ENCODE assay signal across 16 cellular contexts in the genomic region with DNA sequence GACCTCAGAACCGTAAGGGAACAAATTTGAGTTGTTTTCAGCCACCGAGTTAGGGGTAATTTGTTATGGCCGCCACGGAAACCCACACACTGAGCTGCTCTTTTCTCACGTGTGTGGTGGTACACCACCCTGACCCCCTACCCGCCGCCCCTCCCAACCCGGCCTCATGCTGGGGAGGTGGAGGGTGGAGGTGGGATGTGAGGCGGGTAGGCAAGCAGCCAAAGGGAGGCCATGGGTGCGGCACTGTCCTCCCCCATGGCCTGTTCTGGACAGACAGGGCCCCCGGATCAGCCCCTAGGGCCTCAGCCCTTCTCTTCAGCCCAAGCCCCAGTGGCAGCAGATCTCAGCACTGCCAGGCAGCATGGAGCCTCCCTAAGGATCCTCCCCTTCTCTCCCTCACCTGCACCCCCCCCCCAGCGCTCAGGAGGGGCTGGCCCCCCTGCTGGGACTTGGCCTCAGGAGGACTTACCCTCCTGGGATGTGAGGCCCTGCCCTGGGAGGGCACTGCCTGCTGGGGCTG. TPM values are rescaled to one million over a fixed set of nuclear protein-coding genes. Genes with fewer than 3 reads are reported as not detected.
DNase-seq lines count a peak whose midpoint lies in the region; ATAC-seq and TF ChIP-seq lines count a peak whose summit lies in the region.
"Had no signal": no experiment of that assay in that cellular context is flagged by ENCODE, and none has a peak within 500 bp of the region (broad histone marks: within the 10 kb centered on the region; RNA-seq: fewer than 3 reads in every experiment).

No MANE protein-coding gene starts in this region.

- intact Hi-C loops in aorta (cut with DNase I) = no loop called here
- intact Hi-C loops in gastrocnemius medialis (cut with DNase I; ENCODE audit: low total_unique reads) = no loop called here
- intact Hi-C loops in activated CD4-positive, alpha-beta T cell treated with anti-CD3 and anti-CD28 coated beads, Interleukin-2, amount 10 ng/mL, durations not matched to agents 24 days and 14 days (cut with micrococcal nuclease) = no loop called here

- 91 to 93% methylated on average over 11 to 12 of the region's 12 CpGs for WGBS in aorta, 2 donors

- H3K27ac ChIP-seq in aorta (ENCODE audit: low read depth in 1 of 2, low read length in 2 of 2) = no peak overlapping the region
- no peak overlapping the region for H3K27ac ChIP-seq in gastrocnemius medialis
- H3K27ac ChIP-seq: WERI-Rb-1 had no signal

- POLR2A ChIA-PET in activated naive CD8-positive, alpha-beta T cell treated with anti-CD3 and anti-CD28 coated beads, Interleukin-2, amount 10 ng/mL, durations not matched to agents 7 days and 5 days (lab: Charles Lee) = interaction anchor here (1.2 kb wide), 1 partner anchor 9 kb away, joined by 3 read pairs; no protein-coding TSS in a partner anchor
- POLR2A ChIA-PET in naive thymus-derived CD8-positive, alpha-beta T cell (lab: Charles Lee) = interaction anchor here (0.6 to 2.8 kb wide), 5 partner anchors 10 to 22 kb away, joined by 3 to 10 read pairs (median 4); no protein-coding TSS in a partner anchor

- H3K27me3 ChIP-seq in aorta (ENCODE audit: control insufficient read depth in 1 of 2, insufficient read depth in 2 of 2, low read length in 1 of 2) (no peaks in the 10 kb centered on the region), gastrocnemius medialis (peaks cover 0 to 2% (median under 1%) of the 10 kb centered on the region in 3 donors)

- H3K4me1 ChIP-seq in aorta (ENCODE audit: control insufficient read depth in 1 of 2, insufficient read depth in 2 of 2, low read length in 2 of 2) (no peaks in the 10 kb centered on the region), gastrocnemius medialis (no peaks in the 10 kb centered on the region)

- H3K4me3 ChIP-seq in aorta (ENCODE audit: low read length in 2 of 2) (no peak overlapping the region), gastrocnemius medialis (no peak overlapping the region)

- H3K36me3 Mint-ChIP-seq in activated T-cell treated with anti-CD3 and anti-CD28 coated beads, Interleukin-2, amount 50 U/mL, for 24 hours (ENCODE audit: low read depth) = peaks cover 25% of the 10 kb centered on the region
- peaks cover 3% of the 10 kb centered on the region for H3K36me3 Mint-ChIP-seq in activated naive CD8-positive, alpha-beta T cell treated with anti-CD3 and anti-CD28 coated beads, Interleukin-2, amount 10 ng/mL, durations not matched to agents 7 days and 5 days
- peaks cover 0 to 28% (median 0%) of the 10 kb centered on the region in 3 donors for H3K36me3 Mint-ChIP-seq in naive thymus-derived CD8-positive, alpha-beta T cell
- H3K36me3 Mint-ChIP-seq in activated CD4-positive, alpha-beta T cell treated with anti-CD3 and anti-CD28 coated beads, Interleukin-2, amount 10 ng/mL, durations not matched to agents 24 days and 14 days (ENCODE audit: low read depth) = peaks cover 1% of the 10 kb centered on the region

- no peak for TF ChIP-seq POLR2A in gastrocnemius medialis (IDR thresholded peaks at IDR 0.05)

- no peaks in the 10 kb centered on the region for H3K9me3 Mint-ChIP-seq in activated T-cell treated with anti-CD3 and anti-CD28 coated beads, Interleukin-2, amount 50 U/mL, for 24 hours
- H3K9me3 Mint-ChIP-seq in activated naive CD8-positive, alpha-beta T cell treated with anti-CD3 and anti-CD28 coated beads, Interleukin-2, amount 10 ng/mL, durations not matched to agents 7 days and 5 days = no peaks in the 10 kb centered on the region
- no peaks in the 10 kb centered on the region for H3K9me3 Mint-ChIP-seq in naive thymus-derived CD8-positive, alpha-beta T cell
- H3K9me3 Mint-ChIP-seq in activated CD4-positive, alpha-beta T cell treated with anti-CD3 and anti-CD28 coated beads, Interleukin-2, amount 10 ng/mL, durations not matched to agents 24 days and 14 days = no peaks in the 10 kb centered on the region
- H3K9me3 Mint-ChIP-seq: dendritic cell treated with granulocyte-macrophage colony-stimulating factor and Interleukin-4, amounts not matched to agents 40 ng/mL and 50 ng/mL, for 4 days had no signal

- H3K27me3 Mint-ChIP-seq in activated T-cell treated with anti-CD3 and anti-CD28 coated beads, Interleukin-2, amount 50 U/mL, for 24 hours = no peaks in the 10 kb centered on the region
- no peaks in the 10 kb centered on the region for H3K27me3 Mint-ChIP-seq in activated naive CD8-positive, alpha-beta T cell treated with anti-CD3 and anti-CD28 coated beads, Interleukin-2, amount 10 ng/mL, durations not matched to agents 7 days and 5 days
- H3K27me3 Mint-ChIP-seq in naive thymus-derived CD8-positive, alpha-beta T cell = no peaks in the 10 kb centered on the region
- H3K27me3 Mint-ChIP-seq in activated CD4-positive, alpha-beta T cell treated with anti-CD3 and anti-CD28 coated beads, Interleukin-2, amount 10 ng/mL, durations not matched to agents 24 days and 14 days = no peaks in the 10 kb centered on the region
- H3K27me3 Mint-ChIP-seq: progenitor cell of endocrine pancreas had no signal

- peak overlapping the region; percentile 76 for H3K27ac Mint-ChIP-seq in activated T-cell treated with anti-CD3 and anti-CD28 coated beads, Interleukin-2, amount 50 U/mL, for 24 hours
- H3K27ac Mint-ChIP-seq in activated naive CD8-positive, alpha-beta T cell treated with anti-CD3 and anti-CD28 coated beads, Interleukin-2, amount 10 ng/mL, durations not matched to agents 7 days and 5 days = peak overlapping the region; percentile 96
- peak overlapping the region; percentile 65 to 98 (median 94) for H3K27ac Mint-ChIP-seq in naive thymus-derived CD8-positive, alpha-beta T cell
- H3K27ac Mint-ChIP-seq in activated CD4-positive, alpha-beta T cell treated with anti-CD3 and anti-CD28 coated beads, Interleukin-2, amount 10 ng/mL, durations not matched to agents 24 days and 14 days = no peak overlapping the region
- H3K27ac Mint-ChIP-seq: dendritic cell treated with granulocyte-macrophage colony-stimulating factor and Interleukin-4, amounts not matched to agents 40 ng/mL and 50 ng/mL, for 4 days; progenitor cell of endocrine pancreas had no signal

- peaks cover 36% of the 10 kb centered on the region for H3K4me1 Mint-ChIP-seq in activated T-cell treated with anti-CD3 and anti-CD28 coated beads, Interleukin-2, amount 50 U/mL, for 24 hours (ENCODE audit: low read depth)
- H3K4me1 Mint-ChIP-seq in activated naive CD8-positive, alpha-beta T cell treated with anti-CD3 and anti-CD28 coated beads, Interleukin-2, amount 10 ng/mL, durations not matched to agents 7 days and 5 days = peaks cover 22% of the 10 kb centered on the region
- peaks cover 31 to 79% (median 70%) of the 10 kb centered on the region in 4 donors for H3K4me1 Mint-ChIP-seq in naive thymus-derived CD8-positive, alpha-beta T cell
- H3K4me1 Mint-ChIP-seq in activated CD4-positive, alpha-beta T cell treated with anti-CD3 and anti-CD28 coated beads, Interleukin-2, amount 10 ng/mL, durations not matched to agents 24 days and 14 days = peaks cover 1% of the 10 kb centered on the region

- H3K4me3 Mint-ChIP-seq in activated T-cell treated with anti-CD3 and anti-CD28 coated beads, Interleukin-2, amount 50 U/mL, for 24 hours = peak overlapping the region; percentile 12
- H3K4me3 Mint-ChIP-seq in activated naive CD8-positive, alpha-beta T cell treated with anti-CD3 and anti-CD28 coated beads, Interleukin-2, amount 10 ng/mL, durations not matched to agents 7 days and 5 days = peak overlapping the region; percentile 86
- H3K4me3 Mint-ChIP-seq in naive thymus-derived CD8-positive, alpha-beta T cell = peak overlapping the region; percentile 84 to 93 (median 89)
- no peak overlapping the region for H3K4me3 Mint-ChIP-seq in activated CD4-positive, alpha-beta T cell treated with anti-CD3 and anti-CD28 coated beads, Interleukin-2, amount 10 ng/mL, durations not matched to agents 24 days and 14 days
- H3K4me3 Mint-ChIP-seq: dendritic cell treated with granulocyte-macrophage colony-stimulating factor and Interleukin-4, amounts not matched to agents 40 ng/mL and 50 ng/mL, for 4 days had no signal

- ATAC-seq in activated naive CD8-positive, alpha-beta T cell treated with anti-CD3 and anti-CD28 coated beads, Interleukin-2, amount 10 ng/mL, durations not matched to agents 7 days and 5 days (ENCODE audit: low read depth) = peak; percentile 17
- ATAC-seq in naive thymus-derived CD8-positive, alpha-beta T cell = peak; percentile 70 to 71
- peak; percentile 9 for ATAC-seq in aorta (ENCODE audit: low FRiP score)
- no peak for ATAC-seq in gastrocnemius medialis

- in situ Hi-C loops in gastrocnemius medialis (cut with MboI; ENCODE audit: low sequenced_read_pairs in 4 of 4) = no loop called here

- no peak for DNase-seq in activated T-cell treated with anti-CD3 and anti-CD28 coated beads, Interleukin-2, amount 50 U/mL, for 24 hours
- no peak for DNase-seq in activated T-cell treated with anti-CD3 and anti-CD28 coated beads for 4 hours
- peak; percentile 48 for DNase-seq in activated naive CD8-positive, alpha-beta T cell treated with anti-CD3 and anti-CD28 coated beads, Interleukin-2, amount 10 ng/mL, durations not matched to agents 7 days and 5 days
- peak in 8 of 10 donors; percentile 33 to 77 (median 66) for DNase-seq in naive thymus-derived CD8-positive, alpha-beta T cell
- DNase-seq in aorta = no peak
- no peak for DNase-seq in SW 1271 (lab: John Stamatoyannopoulos, UW)
- DNase-seq in gastrocnemius medialis = no peak
- no peak for DNase-seq in activated CD4-positive, alpha-beta T cell treated with anti-CD3 and anti-CD28 coated beads, Interleukin-2, amount 10 ng/mL, durations not matched to agents 24 days and 14 days
- DNase-seq: GF-D8, midbrain, NCI-H524, WERI-Rb-1 had no signal

- H3K36me3 ChIP-seq in aorta (ENCODE audit: control insufficient read depth in 1 of 2, insufficient read depth in 2 of 2, low read length in 1 of 2) (no peaks in the 10 kb centered on the region), gastrocnemius medialis (no peaks in the 10 kb centered on the region)
- H3K36me3 ChIP-seq: WERI-Rb-1 had no signal

- H3K9me3 ChIP-seq in aorta (ENCODE audit: control insufficient read depth, low read length) (no peaks in the 10 kb centered on the region), gastrocnemius medialis (no peaks in the 10 kb centered on the region)

- no peak for TF ChIP-seq CTCF in gastrocnemius medialis (IDR thresholded peaks at IDR 0.05 in 4 of 5, conservative IDR thresholded peaks at IDR 0.05 in 1 of 5)

RNA-seq across cellular contexts. Expression of a gene that starts 7.9 kb away (rescaled TPM):
- 10 to 100 TPM; 51.5 to 52.3 TPM for total RNA-seq in activated naive CD8-positive, alpha-beta T cell treated with anti-CD3 and anti-CD28 coated beads, Interleukin-2, amount 10 ng/mL, durations not matched to agents 7 days and 5 days
- total RNA-seq in naive thymus-derived CD8-positive, alpha-beta T cell = 10 to 100 TPM; 85.3 to 86.3 TPM
- polyA plus RNA-seq in naive thymus-derived CD8-positive, alpha-beta T cell = 100 to 1,000 TPM in 1 of 3 donors, 10 to 100 TPM in 2; 75.2 to 107 (median 83.3) TPM
- total RNA-seq in aorta (10 to 100 TPM in 1 of 2 donors, 1 to 10 TPM in 1; 9.9 to 15.3 TPM), gastrocnemius medialis (10 to 100 TPM in 1 of 4 donors, 1 to 10 TPM in 2, under 1 TPM in 1; 0.34 to 15.2 (median 1.3) TPM)
- polyA plus RNA-seq in aorta = 1 to 10 TPM; 1.3 to 9.9 TPM
- 22.7 and 23.6 TPM in 2 replicates for total RNA-seq in activated CD4-positive, alpha-beta T cell treated with anti-CD3 and anti-CD28 coated beads, Interleukin-2, amount 10 ng/mL, durations not matched to agents 24 days and 14 days
- total RNA-seq: M059J had no signal

RNA-seq across cellular contexts. Expression of a gene that starts 42.4 kb away (rescaled TPM):
- total RNA-seq in activated naive CD8-positive, alpha-beta T cell treated with anti-CD3 and anti-CD28 coated beads, Interleukin-2, amount 10 ng/mL, durations not matched to agents 7 days and 5 days = 1 to 10 TPM; 2.2 to 2.9 TPM
- 1 to 10 TPM; 2.5 to 4.8 TPM for total RNA-seq in naive thymus-derived CD8-positive, alpha-beta T cell
- under 1 TPM in 1 of 3 donors, not detected in 2; 0.19 TPM for polyA plus RNA-seq in naive thymus-derived CD8-positive, alpha-beta T cell
- total RNA-seq in aorta (1 to 10 TPM; 1.4 to 3.0 TPM), gastrocnemius medialis (not detected)
- polyA plus RNA-seq in aorta = not detected
- total RNA-seq in activated CD4-positive, alpha-beta T cell treated with anti-CD3 and anti-CD28 coated beads, Interleukin-2, amount 10 ng/mL, durations not matched to agents 24 days and 14 days = 0.12 and 0.36 TPM in 2 replicates
- total RNA-seq: A673, M059J had no signal

Comparison
In these comparisons a context has a peak if more than half of its experiments do, and no peak if none do; other contexts are left out.
1. DNase-seq: peak in activated naive CD8-positive, alpha-beta T cell treated with anti-CD3 and anti-CD28 coated beads, Interleukin-2, amount 10 ng/mL, durations not matched to agents 7 days and 5 days (single experiment) and naive thymus-derived CD8-positive, alpha-beta T cell (8 of 10); none in activated T-cell treated with anti-CD3 and anti-CD28 coated beads, Interleukin-2, amount 50 U/mL, for 24 hours (single experiment), activated T-cell treated with anti-CD3 and anti-CD28 coated beads for 4 hours (single experiment), aorta (0 of 2), SW 1271 (0 of 2), gastrocnemius medialis (0 of 2) and activated CD4-positive, alpha-beta T cell treated with anti-CD3 and anti-CD28 coated beads, Interleukin-2, amount 10 ng/mL, durations not matched to agents 24 days and 14 days (single experiment).
2. ATAC-seq: peak in activated naive CD8-positive, alpha-beta T cell treated with anti-CD3 and anti-CD28 coated beads, Interleukin-2, amount 10 ng/mL, durations not matched to agents 7 days and 5 days (single experiment), naive thymus-derived CD8-positive, alpha-beta T cell (2 of 2) and aorta (single experiment); none in gastrocnemius medialis (0 of 2).